ENCODE assay signal across 8 cellular contexts in the genomic region with DNA sequence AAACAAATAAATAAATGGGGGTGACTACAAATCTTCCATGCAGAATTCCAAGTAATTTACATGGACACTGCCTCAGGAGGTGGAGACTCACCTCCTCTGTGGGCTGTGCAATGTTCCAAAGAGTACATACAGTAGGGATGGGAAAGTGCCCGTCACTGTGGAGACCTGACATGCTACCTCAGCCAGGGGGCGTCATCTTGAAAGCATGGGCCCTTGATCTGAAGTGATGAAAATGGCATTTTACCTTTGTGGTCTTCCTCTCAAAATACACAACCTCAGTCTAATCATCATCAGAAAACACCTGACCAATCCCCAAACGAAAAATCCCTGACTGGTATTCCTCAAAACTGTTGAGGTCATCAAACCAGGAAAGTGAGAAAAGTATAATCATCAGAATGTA. TPM values are rescaled to one million over a fixed set of nuclear protein-coding genes. Genes with fewer than 3 reads are reported as not detected.
A peak's percentile ranks its signal among the peaks of the same experiment; 100 is the strongest.
DNase-seq lines count a peak whose midpoint lies in the region; ATAC-seq, FAIRE-seq and TF ChIP-seq lines count a peak whose summit lies in the region.

No MANE protein-coding gene starts in this region.

- H4K20me1 ChIP-seq in PC-9 (ENCODE audit: insufficient read depth) (no peaks in the 10 kb centered on the region), endothelial cell of umbilical vein (replicated peaks; ENCODE audit: control insufficient read depth, extremely low read depth, insufficient read depth, low read length) (no peaks in the 10 kb centered on the region)

- no peak for FAIRE-seq in endothelial cell of umbilical vein (lab: Jason Lieb, UNC)

- no peak for TF ChIP-seq POLR2A in endothelial cell of umbilical vein (IDR thresholded peaks at IDR 0.05; ENCODE audit: low read depth, low read length)

- H3K4me3 ChIP-seq in AG04450 (ENCODE audit: low read depth, low read length), result no peak overlapping the region
- no peak overlapping the region for H3K4me3 ChIP-seq in PC-9
- no peak overlapping the region for H3K4me3 ChIP-seq in endothelial cell of umbilical vein (replicated peaks in 1 of 3; ENCODE audit: insufficient read depth in 1 of 3, low read depth in 1 of 3, low read length in 3 of 3)

- H3K27ac Mint-ChIP-seq in stimulated activated naive B cell treated with anti-CD40 and anti-IgM and Interleukin-4, amounts not matched to agents 10 μg/mL and 1 μg/mL and 100 μg/mL, for 72 hours, result peak overlapping the region; percentile 20

- H3K9ac ChIP-seq in endothelial cell of umbilical vein (replicated peaks; ENCODE audit: extremely low read depth, insufficient read depth, low read length), result no peak overlapping the region

- POLR2A ChIA-PET in AG04450 (lab: Yijun Ruan, JAX), result no interaction called here
- POLR2A ChIA-PET in PC-9 (lab: Charles Lee; ENCODE audit: unreplicated experiment), result no interaction called here
- POLR2A ChIA-PET in endothelial cell of umbilical vein (lab: Charles Lee), result interaction anchor here (0.7 kb wide), 1 partner anchor 246 kb away, joined by 4 read pairs; no protein-coding TSS in a partner anchor

- H3K4me2 ChIP-seq in PC-9 (no peak overlapping the region), endothelial cell of umbilical vein (ENCODE audit: insufficient read depth, low read length) (no peak overlapping the region)

- no TSS peak for BruUV-seq in PC-9 (replicated peaks; lab: Mats Ljungman, UMichigan)
- BruUV-seq in endothelial cell of umbilical vein (replicated peaks; lab: Mats Ljungman, UMichigan), result no TSS peak

- TF ChIP-seq CTCF in AG04450 (IDR thresholded peaks at IDR 0.05; ENCODE audit: low read depth, low read length), result peak; percentile 27; the same call in 1 of the 2 replicates
- peak; percentile 47; the same call in 1 of the 2 replicates for TF ChIP-seq CTCF in PC-9 (conservative IDR thresholded peaks at IDR 0.05)
- TF ChIP-seq CTCF in endothelial cell of umbilical vein (IDR thresholded peaks at IDR 0.05; ENCODE audit: extremely low read depth in 1 of 2, insufficient read depth in 1 of 2, low read depth in 1 of 2, low read length in 2 of 2), result peak; percentile 22 to 27

- H2AFZ ChIP-seq in PC-9, result no peak overlapping the region
- no peak overlapping the region for H2AFZ ChIP-seq in endothelial cell of umbilical vein (ENCODE audit: low read depth, low read length)

- H3K9me1 ChIP-seq in endothelial cell of umbilical vein (replicated peaks; ENCODE audit: control insufficient read depth, extremely low read depth, insufficient read depth, low read length), result no peaks in the 10 kb centered on the region

- ATAC-seq in stimulated activated naive B cell treated with anti-CD40 and anti-IgM and Interleukin-4, amounts not matched to agents 10 μg/mL and 1 μg/mL and 100 μg/mL, for 72 hours (replicated peaks), result peak; percentile 58 to 69

- CTCF ChIA-PET in AG04450 (lab: Charles Lee) (interaction anchor here (0.7 kb wide), 1 partner anchor 298 kb away, joined by 3 read pairs; no protein-coding TSS in a partner anchor), PC-9 (lab: Charles Lee) (no interaction called here), endothelial cell of umbilical vein (lab: Charles Lee) (interaction anchor here (1.0 to 3.3 kb wide), 4 partner anchors 10 to 247 kb away, joined by 3 to 19 read pairs (median 10); no protein-coding TSS in a partner anchor)

- H3K27me3 Mint-ChIP-seq in stimulated activated naive B cell treated with anti-CD40 and anti-IgM and Interleukin-4, amounts not matched to agents 10 μg/mL and 1 μg/mL and 100 μg/mL, for 72 hours, result no peaks in the 10 kb centered on the region

- H3K36me3 Mint-ChIP-seq in stimulated activated naive B cell treated with anti-CD40 and anti-IgM and Interleukin-4, amounts not matched to agents 10 μg/mL and 1 μg/mL and 100 μg/mL, for 72 hours, result peaks cover 4 to 8% of the 10 kb centered on the region in 2 donors

- DNase-seq in AG04450 (ENCODE audit: low read depth, low spot score), result no peak
- DNase-seq in GM03348 (ENCODE audit: low spot score), result peak; percentile 29
- DNase-seq in PC-9, result no peak
- DNase-seq in endothelial cell of umbilical vein (ENCODE audit: low read depth, low spot score), result no peak
- DNase-seq in stimulated activated naive B cell treated with anti-CD40 and anti-IgM and Interleukin-4, amounts not matched to agents 10 μg/mL and 1 μg/mL and 100 μg/mL, for 72 hours, result no peak
- no peak for DNase-seq in activated CD8-positive, alpha-beta memory T cell treated with anti-CD3 and anti-CD28 coated beads, Interleukin-2, amount 50 U/mL, for 4 hours
- no peak for DNase-seq in activated CD8-positive, alpha-beta memory T cell treated with anti-CD3 and anti-CD28 coated beads, Interleukin-2, amount 50 U/mL, for 48 hours
- no peak for DNase-seq in superior temporal gyrus (ENCODE audit: extremely low spot score)

- no peaks in the 10 kb centered on the region for H3K36me3 ChIP-seq in PC-9 (ENCODE audit: low read depth)
- H3K36me3 ChIP-seq in endothelial cell of umbilical vein (ENCODE audit: control insufficient read depth in 2 of 2, extremely low read depth in 1 of 2, insufficient read depth in 2 of 2, low read length in 2 of 2), result peaks cover 0 to 4% of the 10 kb centered on the region in 2 experiments

- peaks cover 11% of the 10 kb centered on the region in 2 donors for H3K4me1 Mint-ChIP-seq in stimulated activated naive B cell treated with anti-CD40 and anti-IgM and Interleukin-4, amounts not matched to agents 10 μg/mL and 1 μg/mL and 100 μg/mL, for 72 hours

- no peak overlapping the region for H3K4me3 Mint-ChIP-seq in stimulated activated naive B cell treated with anti-CD40 and anti-IgM and Interleukin-4, amounts not matched to agents 10 μg/mL and 1 μg/mL and 100 μg/mL, for 72 hours

- no peaks in the 10 kb centered on the region for H3K9me2 ChIP-seq in PC-9 (ENCODE audit: insufficient read depth)

- H3K27ac ChIP-seq in AG04450 (ENCODE audit: low read depth, low read length) (peak overlapping the region; percentile 21), PC-9 (no peak overlapping the region), endothelial cell of umbilical vein (ENCODE audit: insufficient read depth, low read depth, low read length) (no peak overlapping the region)

- no peaks in the 10 kb centered on the region for H3K9me3 Mint-ChIP-seq in stimulated activated naive B cell treated with anti-CD40 and anti-IgM and Interleukin-4, amounts not matched to agents 10 μg/mL and 1 μg/mL and 100 μg/mL, for 72 hours

- H3K9me3 ChIP-seq in AG04450 (ENCODE audit: control insufficient read depth, insufficient read depth, low read length) (no peaks in the 10 kb centered on the region), PC-9 (ENCODE audit: insufficient read depth, low read depth) (no peaks in the 10 kb centered on the region), endothelial cell of umbilical vein (replicated peaks; ENCODE audit: control insufficient read depth, insufficient read depth, low read length) (no peaks in the 10 kb centered on the region)

- intact Hi-C loops in PC-9 (cut with micrococcal nuclease; ENCODE audit: unreplicated experiment) (no loop called here), endothelial cell of umbilical vein (cut with micrococcal nuclease) (no loop called here)

- dilution Hi-C loops in endothelial cell of umbilical vein (cut with MboI; ENCODE audit: extremely low pct_ligation_motif_present, low sequenced_read_pairs), result no loop called here

- H3K79me2 ChIP-seq in PC-9 (ENCODE audit: low read depth) (no peaks in the 10 kb centered on the region), endothelial cell of umbilical vein (ENCODE audit: control insufficient read depth, insufficient read depth, low read length) (no peaks in the 10 kb centered on the region)

- no peaks in the 10 kb centered on the region for H3K4me1 ChIP-seq in PC-9 (replicated peaks; ENCODE audit: insufficient read depth)
- H3K4me1 ChIP-seq in endothelial cell of umbilical vein (ENCODE audit: control insufficient read depth, extremely low read depth, insufficient read depth, low read length), result peaks cover 16% of the 10 kb centered on the region

- H3K27me3 ChIP-seq in AG04450 (ENCODE audit: control insufficient read depth, insufficient read depth, low read length) (no peaks in the 10 kb centered on the region), PC-9 (ENCODE audit: insufficient read depth, low read depth) (no peaks in the 10 kb centered on the region), endothelial cell of umbilical vein (ENCODE audit: control insufficient read depth in 2 of 2, insufficient read depth in 2 of 2, low read length in 2 of 2) (no peaks in the 10 kb centered on the region)

- H3F3A ChIP-seq in PC-9 (ENCODE audit: insufficient read depth, low read depth), result peaks cover 44% of the 10 kb centered on the region; the same call in 1 of the 2 replicates

TF ChIP-seq in endothelial cell of umbilical vein, 7 proteins besides CTCF, POLR2A, EP300 and RAD21:
- no peak for TF ChIP-seq MAX (IDR thresholded peaks at IDR 0.05; ENCODE audit: insufficient read depth, insufficient read length)
- no peak for TF ChIP-seq GATA2 (IDR thresholded peaks at IDR 0.05; ENCODE audit: insufficient read depth, insufficient read length, low read depth, low read length)
- TF ChIP-seq FOS (IDR thresholded peaks at IDR 0.05; ENCODE audit: borderline replicate concordance, insufficient read depth, low read length), result no peak
- no peak for TF ChIP-seq EZH2 (IDR thresholded peaks at IDR 0.05; ENCODE audit: borderline replicate concordance, low read depth, low read length, severe bottlenecking)
- TF ChIP-seq JUN (IDR thresholded peaks at IDR 0.05; ENCODE audit: borderline replicate concordance, insufficient read depth, insufficient read length, low read depth), result no peak
- no peak for TF ChIP-seq POLR2AphosphoS5 (IDR thresholded peaks at IDR 0.05; ENCODE audit: insufficient read depth, low read depth, low read length)
- no peak for TF ChIP-seq MYC (IDR thresholded peaks at IDR 0.05; ENCODE audit: low read depth, low read length)

RNA-seq across cellular contexts. Expression of gene ANAPC7, which starts 48.4 kb away (rescaled TPM):
- polyA plus RNA-seq in AG04450 (2011; rRNA removed) (48.7 and 58.8 TPM in 2 replicates), endothelial cell of umbilical vein (54.2 and 56.0 TPM in 2 replicates)
- polyA minus RNA-seq in AG04450 (2011; rRNA and poly(A)+ RNA removed), result 37.0 and 41.7 TPM in 2 replicates
- total RNA-seq in PC-9 (2021) (48.7 and 52.4 TPM in 2 replicates), endothelial cell of umbilical vein (76.6 and 89.0 TPM in 2 replicates)
- 48.8 and 49.6 TPM in 2 replicates for polyA plus RNA-seq in endothelial cell of umbilical vein (2011; cell fraction: cytosol; rRNA removed)
- 154 and 180 TPM in 2 replicates for polyA plus RNA-seq in endothelial cell of umbilical vein (2011; cell fraction: nucleus; rRNA removed)
- polyA plus RNA-seq in endothelial cell of umbilical vein (2012), result 37.3 and 51.9 TPM in 2 replicates
- polyA minus RNA-seq in endothelial cell of umbilical vein, result 62.4 and 80.4 TPM in 2 replicates
- 45.4 TPM for polyA minus RNA-seq in endothelial cell of umbilical vein (2011; cell fraction: cytosol; rRNA and poly(A)+ RNA removed)
- 48.7 and 60.1 TPM in 2 replicates for polyA minus RNA-seq in endothelial cell of umbilical vein (2011; cell fraction: nucleus; rRNA and poly(A)+ RNA removed)
